In the genomic region with DNA sequence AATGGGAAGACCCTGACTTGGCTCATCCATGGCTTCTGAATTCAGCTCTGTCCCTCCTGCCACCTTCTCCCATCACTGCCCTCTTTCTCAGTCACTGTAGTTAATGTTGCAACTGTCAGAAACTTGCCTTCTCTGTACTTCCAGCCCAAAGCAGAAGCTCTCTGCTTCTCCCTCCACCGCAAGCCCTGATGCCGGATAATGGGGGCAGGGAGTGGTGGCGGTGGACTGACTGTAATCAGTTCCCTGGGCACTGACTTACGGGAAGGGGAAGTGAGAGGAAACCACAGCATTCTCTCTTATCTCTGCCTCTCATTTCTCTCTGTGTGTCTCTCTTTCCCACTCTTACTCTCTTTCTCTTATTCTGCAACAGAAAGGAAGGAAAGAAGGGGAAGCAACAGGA, we compare ENCODE assay signal across 8 cellular contexts. TPM values are rescaled to one million over a fixed set of nuclear protein-coding genes. Genes with fewer than 3 reads are reported as not detected.
A peak's percentile ranks its signal among the peaks of the same experiment; 100 is the strongest.
DNase-seq lines count a peak whose midpoint lies in the region; ATAC-seq and TF ChIP-seq lines count a peak whose summit lies in the region.

No MANE protein-coding gene starts in this region.

- ATAC-seq in GM18868 (IDR thresholded peaks at IDR 0.05; ENCODE audit: unreplicated experiment), result peak; percentile 75
- peak; percentile 73 for ATAC-seq in HG03025 (IDR thresholded peaks at IDR 0.05; ENCODE audit: low FRiP score, unreplicated experiment)
- peak; percentile 47 for ATAC-seq in sciatic nerve

- H3K36me3 Mint-ChIP-seq in T-helper 1 cell treated with Interleukin-12 subunit alpha and Interleukin-12 subunit beta and Interleukin-4 antibody, amounts not matched to agents 30 μg/mL and 1 μg/mL, for 36 hours (ENCODE audit: low read depth), result peaks cover 96% of the 10 kb centered on the region
- H3K36me3 Mint-ChIP-seq in dendritic cell treated with granulocyte-macrophage colony-stimulating factor and Interleukin-4, amounts not matched to agents 40 ng/mL and 50 ng/mL, for 4 days (ENCODE audit: low read depth), result peaks cover 44% of the 10 kb centered on the region
- no peaks in the 10 kb centered on the region for H3K36me3 Mint-ChIP-seq in glutamatergic neuron (ENCODE audit: unreplicated experiment)

- H3K27ac Mint-ChIP-seq in T-helper 1 cell treated with Interleukin-12 subunit alpha and Interleukin-12 subunit beta and Interleukin-4 antibody, amounts not matched to agents 30 μg/mL and 1 μg/mL, for 36 hours, result peak overlapping the region; percentile 87
- H3K27ac Mint-ChIP-seq in dendritic cell treated with granulocyte-macrophage colony-stimulating factor and Interleukin-4, amounts not matched to agents 40 ng/mL and 50 ng/mL, for 4 days, result peak overlapping the region; percentile 76
- H3K27ac Mint-ChIP-seq in glutamatergic neuron (ENCODE audit: unreplicated experiment), result no peak overlapping the region

- intact Hi-C loops in dendritic cell treated with granulocyte-macrophage colony-stimulating factor and Interleukin-4, amounts not matched to agents 40 ng/mL and 50 ng/mL, for 4 days (cut with micrococcal nuclease), result loop anchor here (5.0 kb wide), 2 partner anchors 50 to 80 kb away; no protein-coding TSS in a partner anchor
- intact Hi-C loops in sciatic nerve (cut with DNase I), result no loop called here

- TF ChIP-seq CTCF in glutamatergic neuron (IDR thresholded peaks at IDR 0.05; ENCODE audit: partially characterized antibody, unreplicated experiment), result no peak

- peak overlapping the region; percentile 73 for H3K4me3 Mint-ChIP-seq in T-helper 1 cell treated with Interleukin-12 subunit alpha and Interleukin-12 subunit beta and Interleukin-4 antibody, amounts not matched to agents 30 μg/mL and 1 μg/mL, for 36 hours
- peak overlapping the region; percentile 30 for H3K4me3 Mint-ChIP-seq in dendritic cell treated with granulocyte-macrophage colony-stimulating factor and Interleukin-4, amounts not matched to agents 40 ng/mL and 50 ng/mL, for 4 days
- no peak overlapping the region for H3K4me3 Mint-ChIP-seq in glutamatergic neuron (ENCODE audit: unreplicated experiment)

- H3K27me3 Mint-ChIP-seq in T-helper 1 cell treated with Interleukin-12 subunit alpha and Interleukin-12 subunit beta and Interleukin-4 antibody, amounts not matched to agents 30 μg/mL and 1 μg/mL, for 36 hours (ENCODE audit: low read depth), result no peaks in the 10 kb centered on the region
- no peaks in the 10 kb centered on the region for H3K27me3 Mint-ChIP-seq in dendritic cell treated with granulocyte-macrophage colony-stimulating factor and Interleukin-4, amounts not matched to agents 40 ng/mL and 50 ng/mL, for 4 days
- H3K27me3 Mint-ChIP-seq in glutamatergic neuron (ENCODE audit: unreplicated experiment), result no peaks in the 10 kb centered on the region

- peaks cover 93% of the 10 kb centered on the region for H3K4me1 Mint-ChIP-seq in T-helper 1 cell treated with Interleukin-12 subunit alpha and Interleukin-12 subunit beta and Interleukin-4 antibody, amounts not matched to agents 30 μg/mL and 1 μg/mL, for 36 hours (ENCODE audit: low read depth)
- H3K4me1 Mint-ChIP-seq in dendritic cell treated with granulocyte-macrophage colony-stimulating factor and Interleukin-4, amounts not matched to agents 40 ng/mL and 50 ng/mL, for 4 days (ENCODE audit: low read depth), result peaks cover 67% of the 10 kb centered on the region
- no peaks in the 10 kb centered on the region for H3K4me1 Mint-ChIP-seq in glutamatergic neuron (ENCODE audit: low read depth, unreplicated experiment)

- no peaks in the 10 kb centered on the region for H3K9me3 Mint-ChIP-seq in T-helper 1 cell treated with Interleukin-12 subunit alpha and Interleukin-12 subunit beta and Interleukin-4 antibody, amounts not matched to agents 30 μg/mL and 1 μg/mL, for 36 hours
- peaks cover 9% of the 10 kb centered on the region for H3K9me3 Mint-ChIP-seq in dendritic cell treated with granulocyte-macrophage colony-stimulating factor and Interleukin-4, amounts not matched to agents 40 ng/mL and 50 ng/mL, for 4 days
- no peaks in the 10 kb centered on the region for H3K9me3 Mint-ChIP-seq in glutamatergic neuron (ENCODE audit: unreplicated experiment)

- DNase-seq in sciatic nerve (ENCODE audit: low spot score) (peak; percentile 67), glutamatergic neuron (no peak), NCI-H1930 (lab: John Stamatoyannopoulos, UW) (no peak), middle frontal gyrus (ENCODE audit: extremely low spot score, low spot score) (no peak)

RNA-seq across cellular contexts. Expression of a gene that starts 10.9 kb away (rescaled TPM):
- total RNA-seq in sciatic nerve (36.5 TPM), glutamatergic neuron (ENCODE audit: unreplicated experiment) (not detected)

Comparison
In these comparisons a context has a peak if more than half of its experiments do, and no peak if none do; other contexts are left out.
1. RNA of a gene that starts 10.9 kb away (total RNA-seq): 36.5 TPM in sciatic nerve (single experiment); not detected in glutamatergic neuron (single experiment); every median in the first group is over 10 times any median in the second.
2. Peak in every context shown above with its lines, with median percentiles within 50 percentile points of each other: ATAC-seq.